8 cellular contexts compared by ENCODE assay signal in the genomic region with DNA sequence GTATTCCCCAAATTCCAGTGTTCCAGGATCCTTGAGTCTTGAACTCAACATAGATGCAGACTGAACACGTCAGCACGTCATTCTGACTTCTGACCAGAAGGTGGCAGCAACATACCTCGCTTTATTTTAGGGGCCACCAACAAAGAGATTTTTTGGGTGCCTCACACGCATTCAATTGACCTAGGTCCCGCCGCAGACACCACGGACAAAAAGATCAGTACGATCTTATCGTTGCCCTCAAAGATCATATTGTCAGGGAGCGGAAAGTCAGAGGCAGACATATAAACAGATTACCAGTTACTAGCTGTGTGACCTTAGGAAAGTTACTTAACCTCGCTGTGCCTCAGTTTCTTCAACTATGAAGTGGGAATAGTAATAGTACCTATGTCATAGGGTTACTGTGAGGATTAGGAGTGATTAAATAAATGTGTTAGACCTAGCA. TPM values are rescaled to one million over a fixed set of nuclear protein-coding genes. Genes with fewer than 3 reads are reported as not detected.
DNase-seq lines count a peak whose midpoint lies in the region; ATAC-seq lines count a peak whose summit lies in the region.

No MANE protein-coding gene starts in this region.

- no peak overlapping the region for H3K27ac Mint-ChIP-seq in activated CD4-positive, alpha-beta memory T cell treated with anti-CD3 and anti-CD28 coated beads, Interleukin-2, amount 10 ng/mL, durations not matched to agents 7 days and 5 days
- H3K27ac Mint-ChIP-seq in stimulated activated naive B cell treated with anti-CD40 and anti-IgM and Interleukin-4, amounts not matched to agents 10 μg/mL and 1 μg/mL and 100 μg/mL, for 72 hours, result no peak overlapping the region

- H3K27me3 Mint-ChIP-seq in activated CD4-positive, alpha-beta memory T cell treated with anti-CD3 and anti-CD28 coated beads, Interleukin-2, amount 10 ng/mL, durations not matched to agents 7 days and 5 days, result peaks cover 34% of the 10 kb centered on the region
- H3K27me3 Mint-ChIP-seq in stimulated activated naive B cell treated with anti-CD40 and anti-IgM and Interleukin-4, amounts not matched to agents 10 μg/mL and 1 μg/mL and 100 μg/mL, for 72 hours, result peaks cover 47 to 55% of the 10 kb centered on the region in 2 donors

- DNase-seq in NCI-H2171 treated with DMSO at 0.1 percent for 48 hours (lab: John Stamatoyannopoulos, UW) (peak; percentile 52), NCI-H2171 (lab: John Stamatoyannopoulos, UW) (no peak), NCI-H1417 treated with DMSO at 0.1 percent for 48 hours (lab: John Stamatoyannopoulos, UW) (peak; percentile 5), midbrain (lab: John Stamatoyannopoulos, UW) (peak; percentile 30)
- peak; percentile 77 for DNase-seq in activated CD4-positive, alpha-beta memory T cell treated with anti-CD3 and anti-CD28 coated beads, Interleukin-2, amount 10 ng/mL, durations not matched to agents 7 days and 5 days
- DNase-seq in effector CD4-positive, alpha-beta T cell, result peak; percentile 65
- DNase-seq in stimulated activated naive B cell treated with anti-CD40 and anti-IgM and Interleukin-4, amounts not matched to agents 10 μg/mL and 1 μg/mL and 100 μg/mL, for 72 hours, result peak; percentile 36

- no peaks in the 10 kb centered on the region for H3K9me3 Mint-ChIP-seq in activated CD4-positive, alpha-beta memory T cell treated with anti-CD3 and anti-CD28 coated beads, Interleukin-2, amount 10 ng/mL, durations not matched to agents 7 days and 5 days
- no peaks in the 10 kb centered on the region for H3K9me3 Mint-ChIP-seq in stimulated activated naive B cell treated with anti-CD40 and anti-IgM and Interleukin-4, amounts not matched to agents 10 μg/mL and 1 μg/mL and 100 μg/mL, for 72 hours

- POLR2A ChIA-PET in activated CD4-positive, alpha-beta memory T cell treated with anti-CD3 and anti-CD28 coated beads, Interleukin-2, amount 10 ng/mL, durations not matched to agents 7 days and 5 days (lab: Charles Lee), result interaction anchor here (0.6 to 2.0 kb wide), 5 partner anchors 34 to 218 kb away, joined by 3 to 8 read pairs (median 7); a partner anchor contains a TSS

- no peak overlapping the region for H3K4me3 Mint-ChIP-seq in activated CD4-positive, alpha-beta memory T cell treated with anti-CD3 and anti-CD28 coated beads, Interleukin-2, amount 10 ng/mL, durations not matched to agents 7 days and 5 days
- H3K4me3 Mint-ChIP-seq in stimulated activated naive B cell treated with anti-CD40 and anti-IgM and Interleukin-4, amounts not matched to agents 10 μg/mL and 1 μg/mL and 100 μg/mL, for 72 hours, result no peak overlapping the region

- no peaks in the 10 kb centered on the region for H3K36me3 Mint-ChIP-seq in activated CD4-positive, alpha-beta memory T cell treated with anti-CD3 and anti-CD28 coated beads, Interleukin-2, amount 10 ng/mL, durations not matched to agents 7 days and 5 days (ENCODE audit: low read depth)
- H3K36me3 Mint-ChIP-seq in stimulated activated naive B cell treated with anti-CD40 and anti-IgM and Interleukin-4, amounts not matched to agents 10 μg/mL and 1 μg/mL and 100 μg/mL, for 72 hours, result no peaks in the 10 kb centered on the region

- peak; percentile 41 to 63 for ATAC-seq in stimulated activated naive B cell treated with anti-CD40 and anti-IgM and Interleukin-4, amounts not matched to agents 10 μg/mL and 1 μg/mL and 100 μg/mL, for 72 hours (replicated peaks)
- no peak for ATAC-seq in GM18861 (IDR thresholded peaks at IDR 0.05; ENCODE audit: unreplicated experiment)

- CTCF ChIA-PET in activated CD4-positive, alpha-beta memory T cell treated with anti-CD3 and anti-CD28 coated beads, Interleukin-2, amount 10 ng/mL, durations not matched to agents 7 days and 5 days (lab: Charles Lee), result interaction anchor here (0.6 to 14.1 kb wide), 25 partner anchors 9 to 510 kb away, joined by 3 to 161 read pairs (median 5); a partner anchor contains a TSS

- H3K4me1 Mint-ChIP-seq in activated CD4-positive, alpha-beta memory T cell treated with anti-CD3 and anti-CD28 coated beads, Interleukin-2, amount 10 ng/mL, durations not matched to agents 7 days and 5 days, result peaks cover 8% of the 10 kb centered on the region
- H3K4me1 Mint-ChIP-seq in stimulated activated naive B cell treated with anti-CD40 and anti-IgM and Interleukin-4, amounts not matched to agents 10 μg/mL and 1 μg/mL and 100 μg/mL, for 72 hours, result peaks cover 0 to 3% of the 10 kb centered on the region in 2 donors

RNA-seq across cellular contexts. Expression of a gene that starts 6.5 kb away (rescaled TPM):
- under 1 TPM in 1 of 2 experiments, not detected in 1; 0.38 TPM for total RNA-seq in activated CD4-positive, alpha-beta memory T cell treated with anti-CD3 and anti-CD28 coated beads, Interleukin-2, amount 10 ng/mL, durations not matched to agents 7 days and 5 days

RNA-seq across cellular contexts. Expression of a gene that starts 23.6 kb away (rescaled TPM):
- total RNA-seq in activated CD4-positive, alpha-beta memory T cell treated with anti-CD3 and anti-CD28 coated beads, Interleukin-2, amount 10 ng/mL, durations not matched to agents 7 days and 5 days, result 100 to 1,000 TPM; 250 to 262 TPM

RNA-seq across cellular contexts. Expression of a gene that starts 34.6 kb away (rescaled TPM):
- total RNA-seq in activated CD4-positive, alpha-beta memory T cell treated with anti-CD3 and anti-CD28 coated beads, Interleukin-2, amount 10 ng/mL, durations not matched to agents 7 days and 5 days, result 10 to 100 TPM; 75.1 to 79.5 TPM

RNA-seq across cellular contexts. Expression of a gene that starts 48.6 kb away (rescaled TPM):
- total RNA-seq in activated CD4-positive, alpha-beta memory T cell treated with anti-CD3 and anti-CD28 coated beads, Interleukin-2, amount 10 ng/mL, durations not matched to agents 7 days and 5 days, result not detected

RNA-seq across cellular contexts. Expression of a gene that starts 58.3 kb away (rescaled TPM):
- under 1 TPM in 1 of 2 experiments, not detected in 1; 0.05 TPM for total RNA-seq in activated CD4-positive, alpha-beta memory T cell treated with anti-CD3 and anti-CD28 coated beads, Interleukin-2, amount 10 ng/mL, durations not matched to agents 7 days and 5 days
